In the genomic region with DNA sequence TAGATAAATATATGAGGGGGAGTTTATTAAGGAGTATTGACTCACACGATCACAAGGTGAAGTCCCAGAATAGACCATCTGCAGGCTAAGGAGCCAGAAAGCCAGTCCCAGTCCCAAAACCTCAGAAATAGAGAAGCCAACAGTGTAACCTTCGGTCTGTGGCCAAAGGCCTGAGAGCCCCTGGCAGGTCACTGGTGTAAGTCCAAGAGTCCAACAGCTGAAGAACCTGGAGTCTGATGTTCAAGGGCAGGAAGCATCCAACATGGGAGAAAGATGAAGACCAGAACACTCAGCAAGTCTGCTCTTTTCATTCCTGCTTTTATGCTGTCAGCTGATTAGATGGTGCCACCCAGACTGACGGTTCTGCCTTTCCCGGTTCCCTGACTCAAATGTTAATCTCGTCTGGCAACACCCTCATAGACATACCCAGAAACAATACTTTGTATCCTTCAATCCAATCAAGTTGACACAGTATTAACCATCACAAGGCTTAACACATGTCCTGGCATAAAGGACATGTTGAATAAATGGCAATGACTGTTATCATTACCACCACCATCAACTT, we compare ENCODE assay signal across 40 cellular contexts. TPM values are rescaled to one million over a fixed set of nuclear protein-coding genes. Genes with fewer than 3 reads are reported as not detected.
"Had no signal": no experiment of that assay in that cellular context is flagged by ENCODE, and none has a peak within 500 bp of the region (broad histone marks: within the 10 kb centered on the region; RNA-seq: fewer than 3 reads in every experiment).

No MANE protein-coding gene starts in this region.

- H3K27me3 ChIP-seq: brain microvascular endothelial cell, Peyer's patch had no signal

- H3K4me1 ChIP-seq: Peyer's patch had no signal

- H3K27ac ChIP-seq: brain microvascular endothelial cell, Peyer's patch, SK-N-MC, WERI-Rb-1 had no signal

- ATAC-seq: activated CD8-positive, alpha-beta memory T cell treated with anti-CD3 and anti-CD28 coated beads, Interleukin-2, amount 10 ng/mL, durations not matched to agents 7 days and 5 days; activated T-cell treated with anti-CD3 and anti-CD28 coated beads, Interleukin-2, amount 50 U/mL, for 72 hours; activated T-helper 17 cell treated with anti-CD3 and anti-CD28 coated beads, Interleukin-2, amount 50 U/mL, for 72 hours; PC-3 had no signal

- H3K36me3 ChIP-seq: brain microvascular endothelial cell, MG63, Peyer's patch, WERI-Rb-1 had no signal

- H3K9me3 ChIP-seq: MG63, Peyer's patch had no signal

- DNase-seq: activated CD4-positive, alpha-beta memory T cell treated with anti-CD3 and anti-CD28 coated beads, Interleukin-2, amount 10 ng/mL, durations not matched to agents 7 days and 5 days; activated CD4-positive, alpha-beta T cell treated with anti-CD3 and anti-CD28 coated beads for 1 hour; activated CD4-positive, alpha-beta T cell treated with anti-CD3 and anti-CD28 coated beads for 48 hours; activated CD4-positive, CD25-positive, alpha-beta regulatory T cell; activated CD8-positive, alpha-beta memory T cell treated with anti-CD3 and anti-CD28 coated beads for 24 hours; activated CD8-positive, alpha-beta memory T cell treated with anti-CD3 and anti-CD28 coated beads, Interleukin-2, amount 10 ng/mL, durations not matched to agents 7 days and 5 days; activated CD8-positive, alpha-beta memory T cell treated with anti-CD3 and anti-CD28 coated beads, Interleukin-2, amount 50 U/mL, for 48 hours; activated effector memory CD4-positive, alpha-beta T cell treated with anti-CD3 and anti-CD28 coated beads, Interleukin-2, amount 50 U/mL, for 16 hours; activated naive CD4-positive, alpha-beta T cell; activated naive CD4-positive, alpha-beta T cell treated with anti-CD3 and anti-CD28 coated beads, Interleukin-2, amount 50 U/mL, for 16 hours; activated naive CD8-positive, alpha-beta T cell treated with anti-CD3 and anti-CD28 coated beads for 36 hours; activated T-cell treated with anti-CD3 and anti-CD28 coated beads, Interleukin-2, amount 50 U/mL, for 72 hours; amniotic stem cell; aorta; brain microvascular endothelial cell; caudate nucleus; cerebellar nuclear complex; Kasumi-1; KG1; MG63; NCI-H1048; NCI-H1436 treated with DMSO at 0.1 percent for 48 hours; NCI-H187; NCI-H2029 treated with DMSO at 0.1 percent for 48 hours; NCI-H2171 treated with DMSO at 0.1 percent for 48 hours; NCI-H2227 treated with DMSO at 0.1 percent for 48 hours; NCI-H446; NCI-H510A treated with DMSO at 0.1 percent for 48 hours; NCI-H526 treated with DMSO at 0.1 percent for 48 hours; NCI-H774; NK-92 treated with Interleukin-12 subunit alpha and Interleukin-12 subunit beta, amount 100 ng/mL, for 24 hours; PC-3; Peyer's patch; RPMI8226; T1000; WERI-Rb-1 had no signal

- H3K4me3 ChIP-seq: MG63, Peyer's patch, SK-N-MC had no signal

RNA-seq across cellular contexts. Expression of a gene that starts 56.7 kb away (rescaled TPM):
- total RNA-seq: activated CD4-positive, alpha-beta memory T cell treated with anti-CD3 and anti-CD28 coated beads, Interleukin-2, amount 10 ng/mL, durations not matched to agents 7 days and 5 days; activated CD8-positive, alpha-beta memory T cell treated with anti-CD3 and anti-CD28 coated beads, Interleukin-2, amount 10 ng/mL, durations not matched to agents 7 days and 5 days; activated naive CD8-positive, alpha-beta T cell treated with anti-CD3 and anti-CD28 coated beads for 36 hours; activated T-cell treated with anti-CD3 and anti-CD28 coated beads, Interleukin-2, amount 50 U/mL, for 72 hours; activated T-helper 17 cell treated with anti-CD3 and anti-CD28 coated beads, Interleukin-2, amount 50 U/mL, for 72 hours; PC-3; T-helper 1 cell treated with Interleukin-12 subunit alpha and Interleukin-12 subunit beta and Interleukin-4 antibody, amounts not matched to agents 30 ng/mL and 1 ng/mL, for 36 hours; T-helper 2 cell treated with Interferon-gamma antibody and Interleukin-4, amounts not matched to agents 100 ng/mL and 5 ng/mL, for 36 hours had no signal
